ENCODE assay signal across 8 cellular contexts in the genomic region with DNA sequence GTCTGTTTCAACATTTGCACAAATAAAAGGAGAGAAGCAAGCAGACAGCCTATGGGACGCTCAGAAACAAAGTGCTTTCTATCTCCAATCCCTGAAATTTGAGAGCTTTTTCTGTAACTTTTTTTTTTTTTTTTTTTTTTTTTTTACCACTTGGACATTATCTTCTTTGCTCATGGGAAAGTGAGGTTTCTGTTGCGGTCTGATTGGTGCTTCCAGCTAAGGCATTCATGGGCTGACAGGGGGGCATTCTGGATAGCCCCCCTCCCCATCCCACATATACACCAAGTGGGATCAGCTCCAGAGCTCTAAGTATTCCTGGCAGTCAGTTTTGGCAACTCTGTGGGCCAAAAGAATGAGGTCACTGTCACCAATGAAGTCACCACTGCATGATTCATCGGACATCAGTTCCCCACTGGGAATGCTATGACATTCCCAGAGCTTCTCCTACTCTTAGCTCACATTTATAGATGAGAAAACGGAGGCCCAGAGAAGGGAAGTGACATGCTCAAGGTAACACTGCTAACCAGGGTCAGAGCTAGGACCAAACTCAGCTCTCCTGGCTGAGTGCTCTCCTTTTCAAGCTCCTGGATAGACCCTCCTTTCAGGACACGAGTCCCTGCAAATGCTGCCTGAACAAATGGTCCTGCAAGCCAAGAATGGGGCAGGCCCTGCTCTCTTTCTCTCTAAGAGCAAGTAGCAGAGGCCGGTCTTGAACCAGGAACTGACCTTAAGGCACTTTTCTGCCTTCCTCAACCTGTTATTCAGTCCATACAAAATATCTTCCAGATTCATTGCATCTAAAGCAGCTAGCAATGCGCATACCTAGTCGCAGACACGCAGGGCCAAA. TPM values are rescaled to one million over a fixed set of nuclear protein-coding genes. Genes with fewer than 3 reads are reported as not detected.
DNase-seq lines count a peak whose midpoint lies in the region; ATAC-seq, FAIRE-seq and TF ChIP-seq lines count a peak whose summit lies in the region.

No MANE protein-coding gene starts in this region.

- H3K4me3 ChIP-seq in epithelial cell of proximal tubule (ENCODE audit: low read depth, low read length): no peak overlapping the region
- no peak overlapping the region for H3K4me3 ChIP-seq in neutrophil (ENCODE audit: low read depth in 1 of 2, low read length in 1 of 2)

- H3K27me3 ChIP-seq in neutrophil: no peaks in the 10 kb centered on the region

- TF ChIP-seq CTCF in epithelial cell of proximal tubule (conservative IDR thresholded peaks at IDR 0.05; ENCODE audit: low read depth, low read length) (no peak), neutrophil (IDR thresholded peaks at IDR 0.05) (no peak)

- FAIRE-seq in RCC 7860 (lab: Jason Lieb, UNC): peak; percentile 62

- peaks cover 68 to 77% of the 10 kb centered on the region in 2 experiments for H3K4me1 ChIP-seq in neutrophil (ENCODE audit: control insufficient read depth in 1 of 2, insufficient read depth in 1 of 2, low read depth in 1 of 2, low read length in 1 of 2)

- no peak for ATAC-seq in HG03520 (IDR thresholded peaks at IDR 0.05; ENCODE audit: unreplicated experiment)

- peak overlapping the region; percentile 9 for H3K27ac ChIP-seq in neutrophil

- peak; percentile 86 for DNase-seq in EL
- DNase-seq in RCC 7860 (ENCODE audit: low spot score): peak; percentile 89
- peak; percentile 13 for DNase-seq in epithelial cell of proximal tubule (ENCODE audit: low read depth)
- no peak for DNase-seq in NCI-H1417 (lab: John Stamatoyannopoulos, UW)
- no peak for DNase-seq in T-helper 9 cell
- DNase-seq in NCI-H526 (lab: John Stamatoyannopoulos, UW): no peak

- no peaks in the 10 kb centered on the region for H3K36me3 ChIP-seq in neutrophil

- no peaks in the 10 kb centered on the region for H3K9me3 ChIP-seq in neutrophil

RNA-seq across cellular contexts. Expression of a gene that starts 1.6 kb away (rescaled TPM):
- total RNA-seq in epithelial cell of proximal tubule: 30.7 and 38.9 TPM in 2 replicates

RNA-seq across cellular contexts. Expression of a gene that starts 1.7 kb away (rescaled TPM):
- total RNA-seq in epithelial cell of proximal tubule: 5.1 and 6.4 TPM in 2 replicates

Comparison
In these comparisons a context has a peak if more than half of its experiments do, and no peak if none do; other contexts are left out.
1. DNase-seq: peak in EL (single experiment), RCC 7860 (single experiment) and epithelial cell of proximal tubule (single experiment); none in NCI-H1417 (0 of 3), T-helper 9 cell (single experiment) and NCI-H526 (0 of 2).